ENCODE assay signal across 1 cellular context in genomic region chr20:5211803-5212714, GRCh38.
TF ChIP-seq lines count a peak whose summit lies in the region.

No MANE protein-coding gene starts in this region.

TF ChIP-seq in HepG2, 621 proteins besides CTCF, POLR2A, EP300 and RAD21 (continued from another document and continues in another):
- TF ChIP-seq, protein P1, sequence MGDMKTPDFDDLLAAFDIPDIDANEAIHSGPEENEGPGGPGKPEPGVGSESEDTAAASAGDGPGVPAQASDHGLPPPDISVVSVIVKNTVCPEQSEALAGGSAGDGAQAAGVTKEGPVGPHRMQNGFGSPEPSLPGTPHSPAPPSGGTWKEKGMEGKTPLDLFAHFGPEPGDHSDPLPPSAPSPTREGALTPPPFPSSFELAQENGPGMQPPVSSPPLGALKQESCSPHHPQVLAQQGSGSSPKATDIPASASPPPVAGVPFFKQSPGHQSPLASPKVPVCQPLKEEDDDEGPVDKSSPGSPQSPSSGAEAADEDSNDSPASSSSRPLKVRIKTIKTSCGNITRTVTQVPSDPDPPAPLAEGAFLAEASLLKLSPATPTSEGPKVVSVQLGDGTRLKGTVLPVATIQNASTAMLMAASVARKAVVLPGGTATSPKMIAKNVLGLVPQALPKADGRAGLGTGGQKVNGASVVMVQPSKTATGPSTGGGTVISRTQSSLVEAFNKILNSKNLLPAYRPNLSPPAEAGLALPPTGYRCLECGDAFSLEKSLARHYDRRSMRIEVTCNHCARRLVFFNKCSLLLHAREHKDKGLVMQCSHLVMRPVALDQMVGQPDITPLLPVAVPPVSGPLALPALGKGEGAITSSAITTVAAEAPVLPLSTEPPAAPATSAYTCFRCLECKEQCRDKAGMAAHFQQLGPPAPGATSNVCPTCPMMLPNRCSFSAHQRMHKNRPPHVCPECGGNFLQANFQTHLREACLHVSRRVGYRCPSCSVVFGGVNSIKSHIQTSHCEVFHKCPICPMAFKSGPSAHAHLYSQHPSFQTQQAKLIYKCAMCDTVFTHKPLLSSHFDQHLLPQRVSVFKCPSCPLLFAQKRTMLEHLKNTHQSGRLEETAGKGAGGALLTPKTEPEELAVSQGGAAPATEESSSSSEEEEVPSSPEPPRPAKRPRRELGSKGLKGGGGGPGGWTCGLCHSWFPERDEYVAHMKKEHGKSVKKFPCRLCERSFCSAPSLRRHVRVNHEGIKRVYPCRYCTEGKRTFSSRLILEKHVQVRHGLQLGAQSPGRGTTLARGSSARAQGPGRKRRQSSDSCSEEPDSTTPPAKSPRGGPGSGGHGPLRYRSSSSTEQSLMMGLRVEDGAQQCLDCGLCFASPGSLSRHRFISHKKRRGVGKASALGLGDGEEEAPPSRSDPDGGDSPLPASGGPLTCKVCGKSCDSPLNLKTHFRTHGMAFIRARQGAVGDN (CRISPR knock-in tag; IDR thresholded peaks at IDR 0.05): peak; percentile 44; the same call in 1 of the 2 replicates
- TF ChIP-seq NR2F6 (IDR thresholded peaks at IDR 0.05): peak; percentile 47
- TF ChIP-seq NR2F6 (CRISPR knock-in tag; IDR thresholded peaks at IDR 0.05): peak; percentile 41; the same call in 1 of the 2 replicates
- peak; percentile 79 for TF ChIP-seq RCOR2 (CRISPR knock-in tag; IDR thresholded peaks at IDR 0.05)
- TF ChIP-seq PHF20 (CRISPR knock-in tag; IDR thresholded peaks at IDR 0.05): no peak; the same call in 1 of the 2 replicates
- TF ChIP-seq ZNF879 (CRISPR knock-in tag; IDR thresholded peaks at IDR 0.05): no peak
- no peak for TF ChIP-seq ZNF652 (CRISPR knock-in tag; IDR thresholded peaks at IDR 0.05; ENCODE audit: borderline replicate concordance, low read depth)
- 0 out of 2 replicates have a peak, but pooled peaks have one; percentile 56 for TF ChIP-seq KLF12 (CRISPR knock-in tag; IDR thresholded peaks at IDR 0.05; ENCODE audit: borderline replicate concordance)
- TF ChIP-seq, protein P2, sequence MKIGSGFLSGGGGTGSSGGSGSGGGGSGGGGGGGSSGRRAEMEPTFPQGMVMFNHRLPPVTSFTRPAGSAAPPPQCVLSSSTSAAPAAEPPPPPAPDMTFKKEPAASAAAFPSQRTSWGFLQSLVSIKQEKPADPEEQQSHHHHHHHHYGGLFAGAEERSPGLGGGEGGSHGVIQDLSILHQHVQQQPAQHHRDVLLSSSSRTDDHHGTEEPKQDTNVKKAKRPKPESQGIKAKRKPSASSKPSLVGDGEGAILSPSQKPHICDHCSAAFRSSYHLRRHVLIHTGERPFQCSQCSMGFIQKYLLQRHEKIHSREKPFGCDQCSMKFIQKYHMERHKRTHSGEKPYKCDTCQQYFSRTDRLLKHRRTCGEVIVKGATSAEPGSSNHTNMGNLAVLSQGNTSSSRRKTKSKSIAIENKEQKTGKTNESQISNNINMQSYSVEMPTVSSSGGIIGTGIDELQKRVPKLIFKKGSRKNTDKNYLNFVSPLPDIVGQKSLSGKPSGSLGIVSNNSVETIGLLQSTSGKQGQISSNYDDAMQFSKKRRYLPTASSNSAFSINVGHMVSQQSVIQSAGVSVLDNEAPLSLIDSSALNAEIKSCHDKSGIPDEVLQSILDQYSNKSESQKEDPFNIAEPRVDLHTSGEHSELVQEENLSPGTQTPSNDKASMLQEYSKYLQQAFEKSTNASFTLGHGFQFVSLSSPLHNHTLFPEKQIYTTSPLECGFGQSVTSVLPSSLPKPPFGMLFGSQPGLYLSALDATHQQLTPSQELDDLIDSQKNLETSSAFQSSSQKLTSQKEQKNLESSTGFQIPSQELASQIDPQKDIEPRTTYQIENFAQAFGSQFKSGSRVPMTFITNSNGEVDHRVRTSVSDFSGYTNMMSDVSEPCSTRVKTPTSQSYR (CRISPR knock-in tag; IDR thresholded peaks at IDR 0.05; ENCODE audit: borderline replicate concordance): peak; percentile 92
- peak; percentile 82 for TF ChIP-seq REPIN1 (CRISPR knock-in tag; IDR thresholded peaks at IDR 0.05; ENCODE audit: borderline replicate concordance, low read depth)
- TF ChIP-seq, protein P3, sequence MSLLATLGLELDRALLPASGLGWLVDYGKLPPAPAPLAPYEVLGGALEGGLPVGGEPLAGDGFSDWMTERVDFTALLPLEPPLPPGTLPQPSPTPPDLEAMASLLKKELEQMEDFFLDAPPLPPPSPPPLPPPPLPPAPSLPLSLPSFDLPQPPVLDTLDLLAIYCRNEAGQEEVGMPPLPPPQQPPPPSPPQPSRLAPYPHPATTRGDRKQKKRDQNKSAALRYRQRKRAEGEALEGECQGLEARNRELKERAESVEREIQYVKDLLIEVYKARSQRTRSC (CRISPR knock-in tag; IDR thresholded peaks at IDR 0.05; ENCODE audit: low read depth): 0 out of 2 replicates have a peak, but pooled peaks have one; percentile 49
- TF ChIP-seq, protein P4, sequence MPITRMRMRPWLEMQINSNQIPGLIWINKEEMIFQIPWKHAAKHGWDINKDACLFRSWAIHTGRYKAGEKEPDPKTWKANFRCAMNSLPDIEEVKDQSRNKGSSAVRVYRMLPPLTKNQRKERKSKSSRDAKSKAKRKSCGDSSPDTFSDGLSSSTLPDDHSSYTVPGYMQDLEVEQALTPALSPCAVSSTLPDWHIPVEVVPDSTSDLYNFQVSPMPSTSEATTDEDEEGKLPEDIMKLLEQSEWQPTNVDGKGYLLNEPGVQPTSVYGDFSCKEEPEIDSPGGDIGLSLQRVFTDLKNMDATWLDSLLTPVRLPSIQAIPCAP (CRISPR knock-in tag; IDR thresholded peaks at IDR 0.05; ENCODE audit: low read depth): no peak
- no peak for TF ChIP-seq ZBTB42 (CRISPR knock-in tag; IDR thresholded peaks at IDR 0.05)
- peak; percentile 82 for TF ChIP-seq ZNF317 (CRISPR knock-in tag; IDR thresholded peaks at IDR 0.05)
- no peak for TF ChIP-seq SCMH1 (CRISPR knock-in tag; IDR thresholded peaks at IDR 0.05; ENCODE audit: borderline replicate concordance)
- TF ChIP-seq, protein P5, sequence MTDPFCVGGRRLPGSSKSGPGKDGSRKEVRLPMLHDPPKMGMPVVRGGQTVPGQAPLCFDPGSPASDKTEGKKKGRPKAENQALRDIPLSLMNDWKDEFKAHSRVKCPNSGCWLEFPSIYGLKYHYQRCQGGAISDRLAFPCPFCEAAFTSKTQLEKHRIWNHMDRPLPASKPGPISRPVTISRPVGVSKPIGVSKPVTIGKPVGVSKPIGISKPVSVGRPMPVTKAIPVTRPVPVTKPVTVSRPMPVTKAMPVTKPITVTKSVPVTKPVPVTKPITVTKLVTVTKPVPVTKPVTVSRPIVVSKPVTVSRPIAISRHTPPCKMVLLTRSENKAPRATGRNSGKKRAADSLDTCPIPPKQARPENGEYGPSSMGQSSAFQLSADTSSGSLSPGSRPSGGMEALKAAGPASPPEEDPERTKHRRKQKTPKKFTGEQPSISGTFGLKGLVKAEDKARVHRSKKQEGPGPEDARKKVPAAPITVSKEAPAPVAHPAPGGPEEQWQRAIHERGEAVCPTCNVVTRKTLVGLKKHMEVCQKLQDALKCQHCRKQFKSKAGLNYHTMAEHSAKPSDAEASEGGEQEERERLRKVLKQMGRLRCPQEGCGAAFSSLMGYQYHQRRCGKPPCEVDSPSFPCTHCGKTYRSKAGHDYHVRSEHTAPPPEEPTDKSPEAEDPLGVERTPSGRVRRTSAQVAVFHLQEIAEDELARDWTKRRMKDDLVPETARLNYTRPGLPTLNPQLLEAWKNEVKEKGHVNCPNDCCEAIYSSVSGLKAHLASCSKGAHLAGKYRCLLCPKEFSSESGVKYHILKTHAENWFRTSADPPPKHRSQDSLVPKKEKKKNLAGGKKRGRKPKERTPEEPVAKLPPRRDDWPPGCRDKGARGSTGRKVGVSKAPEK (CRISPR knock-in tag; IDR thresholded peaks at IDR 0.05; ENCODE audit: borderline replicate concordance): no peak
- no peak for TF ChIP-seq ZNF260 (CRISPR knock-in tag; IDR thresholded peaks at IDR 0.05; ENCODE audit: borderline replicate concordance, low read depth)
- peak; percentile 98 for TF ChIP-seq HNF4G (IDR thresholded peaks at IDR 0.05; ENCODE audit: borderline replicate concordance, low read depth, low read length)
- TF ChIP-seq HNF4G (CRISPR knock-in tag; IDR thresholded peaks at IDR 0.05; ENCODE audit: borderline replicate concordance, low read depth): peak; percentile 65
- 0 out of 2 replicates have a peak, but pooled peaks have one; percentile 62 for TF ChIP-seq ZNF431 (CRISPR knock-in tag; IDR thresholded peaks at IDR 0.05; ENCODE audit: borderline replicate concordance, low read depth)
- TF ChIP-seq RORA (CRISPR knock-in tag; IDR thresholded peaks at IDR 0.05): no peak
- TF ChIP-seq HOXA7 (CRISPR knock-in tag; IDR thresholded peaks at IDR 0.05): no peak
- peak; percentile 67; the same call in 1 of the 2 replicates for TF ChIP-seq MTA1 (CRISPR knock-in tag; IDR thresholded peaks at IDR 0.05; ENCODE audit: borderline replicate concordance)
- 0 out of 2 replicates have a peak, but pooled peaks have one; percentile 60 for TF ChIP-seq ARHGAP35 (CRISPR knock-in tag; IDR thresholded peaks at IDR 0.05; ENCODE audit: borderline replicate concordance)
- TF ChIP-seq MED1 (CRISPR knock-in tag; IDR thresholded peaks at IDR 0.05): peak; percentile 84
- no peak for TF ChIP-seq TBP (CRISPR knock-in tag; IDR thresholded peaks at IDR 0.05)
- TF ChIP-seq MEIS1 (CRISPR knock-in tag; IDR thresholded peaks at IDR 0.05; ENCODE audit: borderline replicate concordance): peak; percentile 92; the same call in 1 of the 2 replicates
- TF ChIP-seq ZFP37 (CRISPR knock-in tag; IDR thresholded peaks at IDR 0.05; ENCODE audit: borderline replicate concordance): no peak
- TF ChIP-seq, protein P6, sequence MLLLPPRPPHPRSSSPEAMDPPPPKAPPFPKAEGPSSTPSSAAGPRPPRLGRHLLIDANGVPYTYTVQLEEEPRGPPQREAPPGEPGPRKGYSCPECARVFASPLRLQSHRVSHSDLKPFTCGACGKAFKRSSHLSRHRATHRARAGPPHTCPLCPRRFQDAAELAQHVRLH (CRISPR knock-in tag; IDR thresholded peaks at IDR 0.05; ENCODE audit: borderline replicate concordance, low read depth): no peak
- TF ChIP-seq ZFX (CRISPR knock-in tag; IDR thresholded peaks at IDR 0.05; ENCODE audit: low read depth): peak; percentile 27; the same call in 1 of the 2 replicates
- 0 out of 2 replicates have a peak, but pooled peaks have one; percentile 42 for TF ChIP-seq ZBTB21 (CRISPR knock-in tag; IDR thresholded peaks at IDR 0.05)
- TF ChIP-seq KDM6A (CRISPR knock-in tag; IDR thresholded peaks at IDR 0.05; ENCODE audit: low read depth): peak; percentile 88
- peak; percentile 63; the same call in 1 of the 2 replicates for TF ChIP-seq PBX2 (CRISPR knock-in tag; IDR thresholded peaks at IDR 0.05)
- TF ChIP-seq CHCHD3 (CRISPR knock-in tag; IDR thresholded peaks at IDR 0.05): no peak
- TF ChIP-seq ZNF331 (CRISPR knock-in tag; IDR thresholded peaks at IDR 0.05): peak; percentile 19; the same call in 1 of the 2 replicates
- TF ChIP-seq JUN (CRISPR knock-in tag; IDR thresholded peaks at IDR 0.05): peak; percentile 86; the same call in 1 of the 2 replicates
- TF ChIP-seq, protein P7, sequence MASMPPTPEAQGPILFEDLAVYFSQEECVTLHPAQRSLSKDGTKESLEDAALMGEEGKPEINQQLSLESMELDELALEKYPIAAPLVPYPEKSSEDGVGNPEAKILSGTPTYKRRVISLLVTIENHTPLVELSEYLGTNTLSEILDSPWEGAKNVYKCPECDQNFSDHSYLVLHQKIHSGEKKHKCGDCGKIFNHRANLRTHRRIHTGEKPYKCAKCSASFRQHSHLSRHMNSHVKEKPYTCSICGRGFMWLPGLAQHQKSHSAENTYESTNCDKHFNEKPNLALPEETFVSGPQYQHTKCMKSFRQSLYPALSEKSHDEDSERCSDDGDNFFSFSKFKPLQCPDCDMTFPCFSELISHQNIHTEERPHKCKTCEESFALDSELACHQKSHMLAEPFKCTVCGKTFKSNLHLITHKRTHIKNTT (CRISPR knock-in tag; IDR thresholded peaks at IDR 0.05): 0 out of 2 replicates have a peak, but pooled peaks have one; percentile 46
- TF ChIP-seq CREM (IDR thresholded peaks at IDR 0.05): peak; percentile 43; the same call in 1 of the 2 replicates
- TF ChIP-seq CREM (CRISPR knock-in tag; IDR thresholded peaks at IDR 0.05): no peak
- TF ChIP-seq MED13 (CRISPR knock-in tag; IDR thresholded peaks at IDR 0.05): no peak
- TF ChIP-seq AGO2 (optimal IDR thresholded peaks at IDR 0.05; ENCODE audit: low read depth, low read length): no peak
- TF ChIP-seq, protein P8, sequence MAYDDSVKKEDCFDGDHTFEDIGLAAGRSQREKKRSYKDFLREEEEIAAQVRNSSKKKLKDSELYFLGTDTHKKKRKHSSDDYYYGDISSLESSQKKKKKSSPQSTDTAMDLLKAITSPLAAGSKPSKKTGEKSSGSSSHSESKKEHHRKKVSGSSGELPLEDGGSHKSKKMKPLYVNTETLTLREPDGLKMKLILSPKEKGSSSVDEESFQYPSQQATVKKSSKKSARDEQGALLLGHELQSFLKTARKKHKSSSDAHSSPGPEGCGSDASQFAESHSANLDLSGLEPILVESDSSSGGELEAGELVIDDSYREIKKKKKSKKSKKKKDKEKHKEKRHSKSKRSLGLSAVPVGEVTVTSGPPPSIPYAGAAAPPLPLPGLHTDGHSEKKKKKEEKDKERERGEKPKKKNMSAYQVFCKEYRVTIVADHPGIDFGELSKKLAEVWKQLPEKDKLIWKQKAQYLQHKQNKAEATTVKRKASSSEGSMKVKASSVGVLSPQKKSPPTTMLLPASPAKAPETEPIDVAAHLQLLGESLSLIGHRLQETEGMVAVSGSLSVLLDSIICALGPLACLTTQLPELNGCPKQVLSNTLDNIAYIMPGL (CRISPR knock-in tag; IDR thresholded peaks at IDR 0.05; ENCODE audit: borderline replicate concordance in 1 of 2, low read depth in 1 of 2): peak; percentile 40 to 52; a peak in 1 of 4 replicates
- TF ChIP-seq ZNF839 (CRISPR knock-in tag; IDR thresholded peaks at IDR 0.05; ENCODE audit: borderline replicate concordance): no peak
- TF ChIP-seq NR2C2 (CRISPR knock-in tag; IDR thresholded peaks at IDR 0.05; ENCODE audit: borderline replicate concordance): peak; percentile 78
- TF ChIP-seq ZNF33B (CRISPR knock-in tag; IDR thresholded peaks at IDR 0.05): no peak
- no peak for TF ChIP-seq KDM5A (IDR thresholded peaks at IDR 0.05; ENCODE audit: borderline replicate concordance, low read length)
- TF ChIP-seq, protein P9, sequence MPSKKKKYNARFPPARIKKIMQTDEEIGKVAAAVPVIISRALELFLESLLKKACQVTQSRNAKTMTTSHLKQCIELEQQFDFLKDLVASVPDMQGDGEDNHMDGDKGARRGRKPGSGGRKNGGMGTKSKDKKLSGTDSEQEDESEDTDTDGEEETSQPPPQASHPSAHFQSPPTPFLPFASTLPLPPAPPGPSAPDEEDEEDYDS (CRISPR knock-in tag; IDR thresholded peaks at IDR 0.05): 0 out of 2 replicates have a peak, but pooled peaks have one; percentile 26
- peak; percentile 36; the same call in 1 of the 2 replicates for TF ChIP-seq IRF2 (CRISPR knock-in tag; IDR thresholded peaks at IDR 0.05)
- TF ChIP-seq MXD4 (CRISPR knock-in tag; IDR thresholded peaks at IDR 0.05): 0 out of 2 replicates have a peak, but pooled peaks have one; percentile 44
